In genomic region chr16:15434425-15435215, GRCh38 we compare ENCODE assay signal across 8 cellular contexts.
DNase-seq lines count a peak whose midpoint lies in the region; ATAC-seq and TF ChIP-seq lines count a peak whose summit lies in the region.

TSS of gene BMERB1 (plus strand) at chr16:15434588. CDS start at chr16:15434654, 66 bp downstream.

- H3K27ac ChIP-seq in muscle layer of duodenum (ENCODE audit: low read length), result peak within 1 kb of the TSS; percentile 53

- peak within 1 kb of the TSS; percentile 87 for H3K9ac ChIP-seq in ES-I3 (ENCODE audit: low read depth, low read length)

- ATAC-seq in GM18873 (IDR thresholded peaks at IDR 0.05; ENCODE audit: low FRiP score, unreplicated experiment) (no peak), HG03354 (IDR thresholded peaks at IDR 0.05; ENCODE audit: poor library complexity, severe bottlenecking, unreplicated experiment) (no peak)

- H3K36me3 ChIP-seq in ES-I3 (ENCODE audit: insufficient read depth, low read length) (no peaks in the 10 kb centered on the region; the same call in 1 of the 2 replicates), muscle layer of duodenum (ENCODE audit: control insufficient read depth in 1 of 2, insufficient read depth in 2 of 2, low read length in 2 of 2) (no peaks in the 10 kb centered on the region)

- H3K4me1 ChIP-seq in ES-I3 (ENCODE audit: insufficient read depth, low read length) (no peaks in the 10 kb centered on the region), muscle layer of duodenum (ENCODE audit: control insufficient read depth in 1 of 2, insufficient read depth in 2 of 2, low read length in 2 of 2) (peaks cover 0 to 8% of the 10 kb centered on the region in 2 donors)

- H3K9me3 ChIP-seq in ES-I3 (ENCODE audit: control insufficient read depth, insufficient read depth, low read length) (no peaks in the 10 kb centered on the region), muscle layer of duodenum (ENCODE audit: control insufficient read depth in 1 of 2, low read length in 2 of 2) (no peaks in the 10 kb centered on the region)

- peak; percentile 53 for DNase-seq in NCI-H69 (lab: John Stamatoyannopoulos, UW)
- DNase-seq in activated effector memory CD4-positive, alpha-beta T cell treated with Interleukin-2 at 50 U/mL for 16 hours, result peak; percentile 7
- peak; percentile 66 for DNase-seq in fibroblast of mammary gland (ENCODE audit: low read depth)
- DNase-seq in stimulated activated CD8-positive, alpha-beta memory T cell treated with anti-CD3 and anti-CD28 coated beads, Interleukin-4, amount 100 ng/mL, for 48 hours, result peak; percentile 85

- H3K4me3 ChIP-seq in fibroblast of mammary gland (ENCODE audit: control insufficient read depth, low read depth, low read length), result peak within 1 kb of the TSS; percentile 83
- peak within 1 kb of the TSS; percentile 87 for H3K4me3 ChIP-seq in muscle layer of duodenum (ENCODE audit: low read depth in 1 of 2, low read length in 2 of 2)

- H3K27me3 ChIP-seq in muscle layer of duodenum (ENCODE audit: low read depth, low read length), result no peaks in the 10 kb centered on the region

- TF ChIP-seq CTCF in fibroblast of mammary gland (conservative IDR thresholded peaks at IDR 0.05; ENCODE audit: control insufficient read depth, insufficient read depth, low read depth, low read length), result no peak

Comparison
In these comparisons a context has a peak if more than half of its experiments do, and no peak if none do; other contexts are left out.
1. DNase-seq: peak in every context shown above with its lines; median percentile 85 in stimulated activated CD8-positive, alpha-beta memory T cell treated with anti-CD3 and anti-CD28 coated beads, Interleukin-4, amount 100 ng/mL, for 48 hours; 66 in fibroblast of mammary gland; 53 in NCI-H69; 7 in activated effector memory CD4-positive, alpha-beta T cell treated with Interleukin-2 at 50 U/mL for 16 hours.